7 cellular contexts compared by ENCODE assay signal in genomic region chr14:64365358-64365889, GRCh38. TPM values are rescaled to one million over a fixed set of nuclear protein-coding genes. Genes with fewer than 3 reads are reported as not detected.
DNase-seq lines count a peak whose midpoint lies in the region; ATAC-seq, FAIRE-seq and TF ChIP-seq lines count a peak whose summit lies in the region.
"Not testable (repeated sequence)": the region's sequence is repeated elsewhere in the genome, so short reads cannot be mapped to it uniquely, and the experiment has no call there.

No MANE protein-coding gene starts in this region.

- WGBS in K562 (ENCODE audit: insufficient coverage, low coverage, missing lambda C conversion rate): 59% methylated on average over 6 of the region's 9 CpGs
- WGBS in smooth muscle cell (ENCODE audit: low lambda C conversion rate): 92% methylated on average over 9 of the region's 9 CpGs

- POLR2A ChIA-PET in K562 (lab: Yijun Ruan, JAX): interaction anchor here (1.1 to 1.2 kb wide), 2 partner anchors 14 to 22 kb away, joined by 3 read pairs; no protein-coding TSS in a partner anchor

- H3K9me1 ChIP-seq in K562 (ENCODE audit: control insufficient read depth, insufficient read depth, low read length): not testable (repeated sequence)

- not testable (repeated sequence) for ATAC-seq in K562

- H3K4me1 ChIP-seq in K562 (replicated peaks in 1 of 2; ENCODE audit: control insufficient read depth in 2 of 2, insufficient read depth in 2 of 2, low read length in 2 of 2): peaks cover 0 to 13% of the 10 kb centered on the region in 2 experiments; a peak in 2 of 5 replicates
- not testable (repeated sequence) for H3K4me1 ChIP-seq in fibroblast of lung (ENCODE audit: control insufficient read depth, extremely low read depth, insufficient read depth, low read length); smooth muscle cell (ENCODE audit: low read depth)

- H3K27ac ChIP-seq in K562 (ENCODE audit: extremely low read depth, low read depth, low read length); fibroblast of lung (ENCODE audit: insufficient read depth, low read length); smooth muscle cell (ENCODE audit: low read depth): not testable (repeated sequence)

- not testable (repeated sequence) for H3K27me3 ChIP-seq in K562 (ENCODE audit: control insufficient read depth in 2 of 2, insufficient read depth in 2 of 2, low read length in 2 of 2); fibroblast of lung (ENCODE audit: control insufficient read depth, insufficient read depth, low read length); smooth muscle cell (ENCODE audit: low read depth)

- H3K36me3 ChIP-seq in K562 (ENCODE audit: control insufficient read depth, insufficient read depth, low read length); fibroblast of lung (ENCODE audit: control insufficient read depth, insufficient read depth, low read length); smooth muscle cell (ENCODE audit: low read depth): not testable (repeated sequence)

- CTCF ChIA-PET in K562 (lab: Yijun Ruan, JAX; ENCODE audit: low intra/inter-chr PET ratio): not testable (repeated sequence)

- not testable (repeated sequence) for H4K20me1 ChIP-seq in K562 (replicated peaks; ENCODE audit: control insufficient read depth, insufficient read depth, low read length); fibroblast of lung (ENCODE audit: control insufficient read depth, extremely low read depth, insufficient read depth, low read length); smooth muscle cell (ENCODE audit: low read depth)

- not testable (repeated sequence) for H3K4me2 ChIP-seq in K562 (ENCODE audit: insufficient read depth, low read length); fibroblast of lung (ENCODE audit: extremely low read depth, insufficient read depth, low read length)
- peak overlapping the region; percentile 4 for H3K4me2 ChIP-seq in smooth muscle cell

- not testable (repeated sequence) for H3F3A ChIP-seq in smooth muscle cell (ENCODE audit: low read depth)

- not testable (repeated sequence) for BruUV-seq in K562 (replicated peaks; lab: Mats Ljungman, UMichigan)

- FAIRE-seq in K562 (lab: Jason Lieb, UNC): not testable (repeated sequence)

- not testable (repeated sequence) for H3K4me3 ChIP-seq in K562; fibroblast of lung (replicated peaks in 1 of 4; ENCODE audit: control extremely low read depth in 1 of 4, insufficient read depth in 1 of 4, low read depth in 3 of 4, low read length in 4 of 4); smooth muscle cell

- peak overlapping the region; percentile 2; the same call in 1 of the 2 replicates for H2AFZ ChIP-seq in K562 (ENCODE audit: low read depth, low read length)
- not testable (repeated sequence) for H2AFZ ChIP-seq in fibroblast of lung (ENCODE audit: low read length); smooth muscle cell (ENCODE audit: low read depth)

- not testable (repeated sequence) for TF ChIP-seq RAD21 in K562 (CRISPR knock-in tag; conservative IDR thresholded peaks at IDR 0.05 in 1 of 2, IDR thresholded peaks at IDR 0.05 in 1 of 2)

- not testable (repeated sequence) for H3K9me3 ChIP-seq in K562 (replicated peaks; ENCODE audit: control insufficient read depth, insufficient read depth, low read depth, low read length); fibroblast of lung (ENCODE audit: control insufficient read depth, insufficient read depth, low read depth, low read length); smooth muscle cell (replicated peaks; ENCODE audit: low read depth)

- not testable (repeated sequence) for TF ChIP-seq POLR2A in K562 (conservative IDR thresholded peaks at IDR 0.05)

- TF ChIP-seq EP300 in K562 (IDR thresholded peaks at IDR 0.05; ENCODE audit: low read length): not testable (repeated sequence)

- intact Hi-C loops in K562 (cut with micrococcal nuclease): not testable (repeated sequence)

- not testable (repeated sequence) for H3K9ac ChIP-seq in K562 (ENCODE audit: insufficient read depth in 1 of 2, low read depth in 2 of 2, low read length in 2 of 2); fibroblast of lung (ENCODE audit: insufficient read depth, low read length); smooth muscle cell (ENCODE audit: low read depth)

- TF ChIP-seq CTCF in K562 (IDR thresholded peaks at IDR 0.05 in 2 of 3, conservative IDR thresholded peaks at IDR 0.05 in 1 of 3; ENCODE audit: insufficient read depth in 2 of 3, low read depth in 1 of 3, low read length in 3 of 3); fibroblast of lung (conservative IDR thresholded peaks at IDR 0.05 in 1 of 2, IDR thresholded peaks at IDR 0.05 in 1 of 2; ENCODE audit: low read depth in 1 of 2, low read length in 2 of 2); smooth muscle cell (IDR thresholded peaks at IDR 0.05; ENCODE audit: borderline replicate concordance, insufficient read depth, poor library complexity, severe bottlenecking): not testable (repeated sequence)

- in situ Hi-C loops in K562 (cut with MboI): not testable (repeated sequence)

- peak; percentile 32 for DNase-seq in ELR (ENCODE audit: low read depth)
- peak; percentile 43 for DNase-seq in HT1080 (ENCODE audit: low read depth)
- DNase-seq in NCI-H226: peak; percentile 39
- DNase-seq in K562 (ENCODE audit: extremely low read depth in 1 of 4, low spot score in 3 of 4); smooth muscle cell (lab: John Stamatoyannopoulos, UW; ENCODE audit: unreplicated experiment): not testable (repeated sequence)
- peak; percentile 9 to 22 for DNase-seq in fibroblast of lung (ENCODE audit: low read depth in 2 of 2)
- DNase-seq in kidney tubule cell (ENCODE audit: low spot score): peak; percentile 12

- not testable (repeated sequence) for H3K79me2 ChIP-seq in K562 (ENCODE audit: control insufficient read depth, insufficient read depth, low read length); fibroblast of lung (ENCODE audit: control insufficient read depth, insufficient read depth, low read length); smooth muscle cell (ENCODE audit: low read depth)

RNA-seq across cellular contexts. Expression of gene MTHFD1, which starts 22.7 kb away (rescaled TPM):
- 61.7 and 74.4 TPM in 2 replicates for total RNA-seq in HT1080 (2014; rRNA removed; shearing (Covaris generic))
- polyA plus RNA-seq in HT1080 (2015; cell fraction: cytosol; rRNA removed): 66.6 and 70.3 TPM in 2 replicates
- polyA plus RNA-seq in HT1080 (2015; cell fraction: nucleus; rRNA removed): 142 and 147 TPM in 2 replicates
- 169 and 171 TPM in 2 replicates for total RNA-seq in K562 (2011; cell fraction: chromatin; rRNA removed; ENCODE audit: low replicate concordance)
- total RNA-seq in K562 (2011; cell fraction: nucleolus; rRNA removed): 83.2 and 83.8 TPM in 2 replicates
- total RNA-seq in K562 (2011; cell fraction: nucleoplasm; rRNA removed): 85.4 and 89.0 TPM in 2 replicates
- 93.9 and 117 TPM in 2 replicates for total RNA-seq in K562 (2014; rRNA removed)
- 81.4 and 85.0 TPM in 2 replicates for total RNA-seq in K562 (2014; rRNA removed; fragmentation: Illumina TruSeq; extraction: Trizol)
- total RNA-seq in K562 (2015; rRNA removed; fragmentation: Illumina TruSeq; extraction: Trizol): 79.2 and 82.3 TPM in 2 replicates
- 158 and 161 TPM in 2 replicates for total RNA-seq in K562 (2021)
- polyA plus RNA-seq in K562 (2011; rRNA removed): 58.4 and 66.7 TPM in 2 replicates
- 40.8 and 44.5 TPM in 2 replicates for polyA plus RNA-seq in K562 (2011; cell fraction: cytosol; rRNA removed)
- polyA plus RNA-seq in K562 (2011; cell fraction: nucleus; rRNA removed): 68.4 and 70.6 TPM in 2 replicates
- 85.3 and 125 TPM in 2 replicates for polyA plus RNA-seq in K562 (2012)
- 130 and 153 TPM in 2 replicates for polyA plus RNA-seq in K562 (2014; fragmentation: Illumina TruSeq; extraction: Trizol)
- polyA plus RNA-seq in K562 (2014; fragmentation: Nextera tagmentation; extraction: Ambion mirVana): 100 to 1,000 TPM in 1 of 2 experiments, 10 to 100 TPM in 1; 90.9 to 147 TPM
- polyA plus RNA-seq in K562 (2014; rRNA removed): 84.6 and 98.8 TPM in 2 replicates
- polyA minus RNA-seq in K562 (2011; rRNA and poly(A)+ RNA removed): 134 and 150 TPM in 2 replicates
- 106 and 120 TPM in 2 replicates for polyA minus RNA-seq in K562 (2011; cell fraction: cytosol; rRNA and poly(A)+ RNA removed)
- polyA minus RNA-seq in K562 (2011; cell fraction: nucleus; rRNA and poly(A)+ RNA removed): 41.2 and 61.8 TPM in 2 replicates
- 33.1 and 41.6 TPM in 2 replicates for total RNA-seq in fibroblast of lung
- 39.4 and 76.4 TPM in 2 replicates for polyA plus RNA-seq in fibroblast of lung
- polyA plus RNA-seq in fibroblast of lung (2012): 49.0 and 107 TPM in 2 replicates
- polyA minus RNA-seq in fibroblast of lung (ENCODE audit: low replicate concordance): 32.0 and 81.7 TPM in 2 replicates
- 12.8 and 18.2 TPM in 2 replicates for total RNA-seq in smooth muscle cell
- 23.8 and 25.4 TPM in 2 replicates for polyA plus RNA-seq in smooth muscle cell
